In genomic region chr10:43348511-43349312, GRCh38 we compare ENCODE assay signal across 9 cellular contexts. TPM values are rescaled to one million over a fixed set of nuclear protein-coding genes. Genes with fewer than 3 reads are reported as not detected.
DNase-seq lines count a peak whose midpoint lies in the region; ATAC-seq and TF ChIP-seq lines count a peak whose summit lies in the region.
"Had no signal": no experiment of that assay in that cellular context is flagged by ENCODE, and none has a peak within 500 bp of the region (broad histone marks: within the 10 kb centered on the region; RNA-seq: fewer than 3 reads in every experiment).

No MANE protein-coding gene starts in this region.

- H3K27ac Mint-ChIP-seq in CD4-positive, CD25-positive, alpha-beta regulatory T cell, result peak overlapping the region; percentile 1 to 78 (median 45)
- H3K27ac Mint-ChIP-seq: dendritic cell treated with granulocyte-macrophage colony-stimulating factor and Interleukin-4, amounts not matched to agents 40 ng/mL and 50 ng/mL, for 4 days had no signal

- peaks cover 5 to 22% (median 13%) of the 10 kb centered on the region in 4 donors for H3K4me1 Mint-ChIP-seq in CD4-positive, CD25-positive, alpha-beta regulatory T cell

- no peaks in the 10 kb centered on the region for H3K27me3 ChIP-seq in CD4-positive, CD25-positive, alpha-beta regulatory T cell (ENCODE audit: control insufficient read depth, insufficient read depth, low read length)
- H3K27me3 ChIP-seq in dorsolateral prefrontal cortex, result no peaks in the 10 kb centered on the region

- peak; percentile 100 for ATAC-seq in CD4-positive, CD25-positive, alpha-beta regulatory T cell (ENCODE audit: low read depth in 2 of 2)
- ATAC-seq in GM19328 (IDR thresholded peaks at IDR 0.05; ENCODE audit: unreplicated experiment) (peak; percentile 99), HG03432 (IDR thresholded peaks at IDR 0.05; ENCODE audit: unreplicated experiment) (peak; percentile 100)

- H3K9me3 ChIP-seq in CD4-positive, CD25-positive, alpha-beta regulatory T cell (ENCODE audit: control insufficient read depth in 2 of 2, low read length in 2 of 2), result no peaks in the 10 kb centered on the region

- peaks cover 25% of the 10 kb centered on the region for H3K27me3 Mint-ChIP-seq in CD4-positive, CD25-positive, alpha-beta regulatory T cell

- TF ChIP-seq CTCF in dorsolateral prefrontal cortex (IDR thresholded peaks at IDR 0.05 in 54 of 56, conservative IDR thresholded peaks at IDR 0.05 in 2 of 56; ENCODE audit: low read depth in 1 of 56, partially characterized antibody in 56 of 56), result peak; percentile 80 to 99 (median 96)

- peaks cover 0 to 3% (median 0%) of the 10 kb centered on the region in 7 donors for H3K9me3 Mint-ChIP-seq in CD4-positive, CD25-positive, alpha-beta regulatory T cell
- H3K9me3 Mint-ChIP-seq: dendritic cell treated with granulocyte-macrophage colony-stimulating factor and Interleukin-4, amounts not matched to agents 40 ng/mL and 50 ng/mL, for 4 days had no signal

- H3K36me3 Mint-ChIP-seq in CD4-positive, CD25-positive, alpha-beta regulatory T cell, result no peaks in the 10 kb centered on the region

- H3K4me3 Mint-ChIP-seq in CD4-positive, CD25-positive, alpha-beta regulatory T cell, result peak overlapping the region in 1 of 4 donors; percentile 59
- H3K4me3 Mint-ChIP-seq: dendritic cell treated with granulocyte-macrophage colony-stimulating factor and Interleukin-4, amounts not matched to agents 40 ng/mL and 50 ng/mL, for 4 days had no signal

- peaks cover 15% of the 10 kb centered on the region for H3K4me1 ChIP-seq in CD4-positive, CD25-positive, alpha-beta regulatory T cell (ENCODE audit: control insufficient read depth, insufficient read depth, low read length, poor library complexity, severe bottlenecking)

- no peak overlapping the region for H3K27ac ChIP-seq in CD4-positive, CD25-positive, alpha-beta regulatory T cell (ENCODE audit: insufficient read depth, low read length, poor library complexity, severe bottlenecking)
- H3K27ac ChIP-seq in dorsolateral prefrontal cortex, result peak overlapping the region; percentile 49 to 96 (median 89)

- H3K36me3 ChIP-seq in CD4-positive, CD25-positive, alpha-beta regulatory T cell (ENCODE audit: control insufficient read depth, insufficient read depth, low read length), result no peaks in the 10 kb centered on the region

- H3K4me3 ChIP-seq in CD4-positive, CD25-positive, alpha-beta regulatory T cell (ENCODE audit: low read depth, low read length), result no peak overlapping the region
- H3K4me3 ChIP-seq in dorsolateral prefrontal cortex, result peak overlapping the region in 13 of 59 donors; percentile 1 to 64 (median 25)

- DNase-seq in CD4-positive, CD25-positive, alpha-beta regulatory T cell, result peak; percentile 75 to 93 (median 84)
- DNase-seq in NCI-H69 (lab: John Stamatoyannopoulos, UW) (peak; percentile 65), dorsolateral prefrontal cortex (peak; percentile 67 to 97 (median 93)), medulla oblongata (ENCODE audit: extremely low spot score) (peak; percentile 97)
- DNase-seq in activated CD4-positive, alpha-beta T cell treated with anti-CD3 and anti-CD28 coated beads, Interleukin-2, amount 50 U/mL, for 4 hours, result peak; percentile 80 to 84
- DNase-seq in stimulated activated CD8-positive, alpha-beta memory T cell treated with anti-CD3 and anti-CD28 coated beads, Interleukin-15, amount 100 ng/mL, for 4 hours (ENCODE audit: low read depth in 2 of 2), result peak; percentile 57 to 71

- intact Hi-C loops in dorsolateral prefrontal cortex (cut with DNase I), result loop anchor here (1.0 to 10.0 kb wide), 8 partner anchors 24 to 484 kb away; partner anchors contain the start of gene CSGALNACT2 (in 1 of the 2)

RNA-seq across cellular contexts. Expression of gene FXYD4, which starts 22.7 kb away (rescaled TPM):
- not detected for total RNA-seq in CD4-positive, CD25-positive, alpha-beta regulatory T cell
- polyA plus RNA-seq in CD4-positive, CD25-positive, alpha-beta regulatory T cell, result not detected
- total RNA-seq in dorsolateral prefrontal cortex, result 10 to 100 TPM in 1 of 120 experiments, 1 to 10 TPM in 56, under 1 TPM in 3, not detected in 60; 0.84 to 12.4 (median 2.4) TPM
